ENCODE assay signal across 6 cellular contexts in the genomic region with DNA sequence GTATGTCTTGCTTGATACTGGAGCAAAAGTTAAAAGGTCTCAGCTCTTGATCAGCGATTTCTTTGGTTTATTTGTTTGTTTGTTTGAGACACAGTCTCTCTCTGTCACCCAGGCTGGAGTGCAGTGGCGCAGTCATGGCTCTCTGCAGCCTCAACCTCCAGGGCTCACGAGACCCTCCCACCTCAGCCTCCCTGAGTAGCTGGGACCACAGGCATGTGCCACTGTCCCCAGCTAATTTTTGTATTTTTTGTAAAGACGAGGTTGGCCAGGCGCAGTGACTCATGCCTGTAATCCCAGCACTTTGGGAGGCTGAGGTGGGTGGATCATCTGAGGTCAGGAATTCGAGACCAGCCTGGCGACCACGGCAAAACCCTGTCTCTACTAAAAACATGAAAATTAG. TPM values are rescaled to one million over a fixed set of nuclear protein-coding genes. Genes with fewer than 3 reads are reported as not detected.
DNase-seq lines count a peak whose midpoint lies in the region; ATAC-seq and TF ChIP-seq lines count a peak whose summit lies in the region.
"Not testable (repeated sequence)": the region's sequence is repeated elsewhere in the genome, so short reads cannot be mapped to it uniquely, and the experiment has no call there.

No MANE protein-coding gene starts in this region.

- H3K4me1 ChIP-seq in HCT116 (ENCODE audit: control insufficient read depth in 1 of 2, insufficient read depth in 2 of 2, low read length in 2 of 2): peaks cover 16 to 32% of the 10 kb centered on the region in 2 experiments
- H3K4me1 ChIP-seq in Panc1 (ENCODE audit: control insufficient read depth, insufficient read depth, low read length); smooth muscle cell (ENCODE audit: low read depth): not testable (repeated sequence)

- peak; percentile 81 for ATAC-seq in HCT116
- ATAC-seq in Panc1: 0 out of 2 replicates have a peak, but pooled peaks have one; percentile 33
- not testable (repeated sequence) for ATAC-seq in WTC11, left lobe of liver

- RAD21 ChIA-PET in HCT116 (lab: Charles Lee; ENCODE audit: low non-redundant PET in 1 of 2, low total read pairs in 2 of 2, uncharacterized antibody in 2 of 2, unreplicated experiment in 2 of 2): not testable (repeated sequence)

- H3K27me3 ChIP-seq in HCT116 (ENCODE audit: insufficient read depth, low read length); Panc1 (ENCODE audit: control insufficient read depth, insufficient read depth, low read length); smooth muscle cell (ENCODE audit: low read depth): not testable (repeated sequence)

- not testable (repeated sequence) for H3K9me3 Mint-ChIP-seq in WTC11; chondrocyte (ENCODE audit: low read depth)

- H3K9me3 ChIP-seq in HCT116 (ENCODE audit: control insufficient read depth in 1 of 2, insufficient read depth in 1 of 2, low read depth in 1 of 2, low read length in 2 of 2); Panc1 (ENCODE audit: control insufficient read depth, insufficient read depth, low read depth, low read length); smooth muscle cell (replicated peaks; ENCODE audit: low read depth): not testable (repeated sequence)

- POLR2A ChIA-PET in HCT116 (lab: Charles Lee); Panc1 (lab: Charles Lee); WTC11 (lab: Charles Lee): not testable (repeated sequence)

- not testable (repeated sequence) for H3K9me2 ChIP-seq in HCT116 (ENCODE audit: insufficient read depth)

- in situ Hi-C loops in Panc1 (cut with HindIII; ENCODE audit: low pct_unique_long_range_greater_than_20kb, low sequenced_read_pairs): not testable (repeated sequence)

- DNase-seq in HCT116 (ENCODE audit: low read depth, low spot score); Panc1 (ENCODE audit: low read depth, low spot score); WTC11 (ENCODE audit: low spot score); smooth muscle cell (lab: John Stamatoyannopoulos, UW; ENCODE audit: unreplicated experiment): not testable (repeated sequence)
- DNase-seq in chondrocyte (ENCODE audit: low spot score): peak; percentile 37
- DNase-seq in left lobe of liver (ENCODE audit: low spot score): peak; percentile 35

- peak overlapping the region; percentile 51; the same call in 1 of the 2 replicates for H3K27ac Mint-ChIP-seq in WTC11
- H3K27ac Mint-ChIP-seq in chondrocyte (ENCODE audit: unreplicated experiment): not testable (repeated sequence)

- TF ChIP-seq CTCF in HCT116 (IDR thresholded peaks at IDR 0.05 in 2 of 3, conservative IDR thresholded peaks at IDR 0.05 in 1 of 3; ENCODE audit: borderline replicate concordance in 1 of 3, insufficient read depth in 1 of 3, low read depth in 2 of 3, low read length in 2 of 3); Panc1 (IDR thresholded peaks at IDR 0.05); WTC11 (IDR thresholded peaks at IDR 0.05); chondrocyte (IDR thresholded peaks at IDR 0.05); smooth muscle cell (IDR thresholded peaks at IDR 0.05; ENCODE audit: borderline replicate concordance, insufficient read depth, poor library complexity, severe bottlenecking): not testable (repeated sequence)

- H3K36me3 Mint-ChIP-seq in WTC11; chondrocyte (ENCODE audit: low read depth): not testable (repeated sequence)

- CTCF ChIA-PET in HCT116 (lab: Charles Lee); WTC11 (lab: Charles Lee): not testable (repeated sequence)
- CTCF ChIA-PET in Panc1 (lab: Charles Lee): interaction anchor here (0.6 kb wide), 2 partner anchors 436 to 482 kb away, joined by 3 to 4 read pairs; no protein-coding TSS in a partner anchor

- H3F3A ChIP-seq in smooth muscle cell (ENCODE audit: low read depth): not testable (repeated sequence)

- H3K79me2 ChIP-seq in HCT116 (ENCODE audit: insufficient read depth, low read length): peaks cover 82% of the 10 kb centered on the region
- H3K79me2 ChIP-seq in smooth muscle cell (ENCODE audit: low read depth): peaks cover 94% of the 10 kb centered on the region

- not testable (repeated sequence) for H3K36me3 ChIP-seq in HCT116 (ENCODE audit: control insufficient read depth in 1 of 2, insufficient read depth in 2 of 2, low read length in 2 of 2); Panc1 (ENCODE audit: control insufficient read depth, insufficient read depth, low read length); smooth muscle cell (ENCODE audit: low read depth)

- not testable (repeated sequence) for TF ChIP-seq POLR2A in HCT116 (IDR thresholded peaks at IDR 0.05; ENCODE audit: borderline replicate concordance, extremely low read depth, insufficient read depth, insufficient read length)

- H3K27ac ChIP-seq in HCT116 (ENCODE audit: low read depth, low read length) (peak overlapping the region; percentile 48), smooth muscle cell (ENCODE audit: low read depth) (peak overlapping the region; percentile 33)
- H3K27ac ChIP-seq in Panc1 (ENCODE audit: low read length): not testable (repeated sequence)

- not testable (repeated sequence) for TF ChIP-seq RAD21 in HCT116 (IDR thresholded peaks at IDR 0.05; ENCODE audit: low read depth)

- not testable (repeated sequence) for H3K4me3 Mint-ChIP-seq in WTC11; chondrocyte (ENCODE audit: unreplicated experiment)

- H3K27me3 Mint-ChIP-seq in WTC11 (ENCODE audit: low read depth); chondrocyte (ENCODE audit: low read depth): not testable (repeated sequence)

- 49% methylated on average over 8 of the region's 8 CpGs for whole genome bisulfite sequencing in smooth muscle cell (ENCODE audit: low lambda C conversion rate)

- not testable (repeated sequence) for H2AFZ ChIP-seq in HCT116 (ENCODE audit: low read depth, low read length, poor library complexity, severe bottlenecking); smooth muscle cell (ENCODE audit: low read depth)

- not testable (repeated sequence) for H3K9ac ChIP-seq in HCT116 (ENCODE audit: low read length); smooth muscle cell (ENCODE audit: low read depth)

- peak overlapping the region; percentile 63 for H3K4me2 ChIP-seq in HCT116 (ENCODE audit: low read length)
- H3K4me2 ChIP-seq in smooth muscle cell: not testable (repeated sequence)

- H3K4me1 Mint-ChIP-seq in WTC11: not testable (repeated sequence)
- H3K4me1 Mint-ChIP-seq in chondrocyte (ENCODE audit: low read depth): peaks cover 12% of the 10 kb centered on the region

- intact Hi-C loops in HCT116 (cut with micrococcal nuclease); Panc1 (cut with micrococcal nuclease; ENCODE audit: unreplicated experiment): not testable (repeated sequence)

- H3K4me3 ChIP-seq in HCT116 (replicated peaks in 1 of 2; ENCODE audit: low read depth in 1 of 2, low read length in 2 of 2); Panc1 (ENCODE audit: low read depth in 2 of 2, low read length in 2 of 2); smooth muscle cell: not testable (repeated sequence)

- H4K20me1 ChIP-seq in HCT116 (ENCODE audit: insufficient read depth): not testable (repeated sequence)
- peaks cover 89% of the 10 kb centered on the region for H4K20me1 ChIP-seq in smooth muscle cell (ENCODE audit: low read depth)

- not testable (repeated sequence) for BruUV-seq in HCT116 (replicated peaks; lab: Mats Ljungman, UMichigan); Panc1 (replicated peaks; lab: Mats Ljungman, UMichigan)

RNA-seq across cellular contexts. Expression of gene TLK2, which starts 20.2 kb away (rescaled TPM):
- total RNA-seq in HCT116 (2021; ENCODE audit: unreplicated experiment) (56.6 TPM), Panc1 (2021; ENCODE audit: unreplicated experiment) (54.6 TPM), WTC11 (2021) (38.0 to 42.9 TPM (median 39.4 TPM) in 3 replicates), chondrocyte (35.5 to 39.5 TPM (median 38.8 TPM) in 3 replicates), left lobe of liver (11.4 TPM), smooth muscle cell (29.2 and 31.4 TPM in 2 replicates)
- 50.6 and 56.2 TPM in 2 replicates for polyA plus RNA-seq in HCT116 (2012)
- 44.0 TPM for polyA plus RNA-seq in Panc1 (2012; ENCODE audit: insufficient read length)
- 15.9 and 18.2 TPM in 2 replicates for polyA plus RNA-seq in smooth muscle cell
